31 cellular contexts compared by ENCODE assay signal in the genomic region with DNA sequence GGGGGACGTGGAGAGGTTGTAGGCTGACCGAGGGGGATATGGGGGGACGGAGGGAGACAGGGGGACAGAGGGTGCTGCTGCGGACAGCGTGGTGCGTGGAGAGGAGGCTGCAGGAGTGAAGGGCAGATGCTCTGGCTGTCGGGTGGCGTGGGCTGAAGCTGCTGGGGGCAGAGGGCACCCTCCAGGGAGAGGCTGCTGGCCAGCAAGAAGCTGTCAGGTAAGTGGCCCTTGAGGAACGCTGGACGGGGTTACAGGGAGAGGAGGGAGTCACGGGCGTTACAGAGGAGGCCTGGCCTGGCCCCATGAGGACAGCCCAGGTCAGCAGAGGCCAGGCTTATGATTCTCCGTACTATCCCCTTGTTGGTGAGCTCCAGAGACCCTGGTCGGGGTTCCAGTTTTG. TPM values are rescaled to one million over a fixed set of nuclear protein-coding genes. Genes with fewer than 3 reads are reported as not detected.
"Had no signal": no experiment of that assay in that cellular context is flagged by ENCODE, and none has a peak within 500 bp of the region (broad histone marks: within the 10 kb centered on the region; RNA-seq: fewer than 3 reads in every experiment).

No MANE protein-coding gene starts in this region.

- H3K27ac ChIP-seq: brain microvascular endothelial cell, coronary artery, dorsolateral prefrontal cortex, VCaP had no signal

- H3K4me1 Mint-ChIP-seq: activated B cell treated with CpG ODN at 0.5 μM for 24 hours; activated T-helper 17 cell treated with anti-CD3 and anti-CD28 coated beads, Interleukin-2, amount 50 U/mL, for 72 hours; central memory CD8-positive, alpha-beta T cell had no signal

- H3K36me3 Mint-ChIP-seq: activated naive CD8-positive, alpha-beta T cell had no signal

- H3K27ac Mint-ChIP-seq: activated B cell treated with CpG ODN at 0.5 μM for 24 hours; activated CD8-positive, alpha-beta T cell treated with anti-CD3 and anti-CD28 coated beads for 36 hours; activated naive CD8-positive, alpha-beta T cell; activated T-helper 17 cell treated with anti-CD3 and anti-CD28 coated beads, Interleukin-2, amount 50 U/mL, for 72 hours; dendritic cell treated with granulocyte-macrophage colony-stimulating factor and Interleukin-4, amounts not matched to agents 40 ng/mL and 50 ng/mL, for 4 days; endodermal cell had no signal

- H3K27me3 ChIP-seq: dorsolateral prefrontal cortex had no signal

- DNase-seq: activated B cell treated with CpG ODN at 0.5 μM for 24 hours; activated CD4-positive, alpha-beta T cell treated with anti-CD3 and anti-CD28 coated beads for 48 hours; activated CD4-positive, alpha-beta T cell treated with anti-CD3 and anti-CD28 coated beads, Interleukin-2, amount 50 U/mL, for 1 hour; activated CD4-positive, alpha-beta T cell treated with anti-CD3 and anti-CD28 coated beads, Interleukin-2, amount 50 U/mL, for 48 hours; activated CD8-positive, alpha-beta memory T cell treated with anti-CD3 and anti-CD28 coated beads for 24 hours; activated CD8-positive, alpha-beta T cell treated with anti-CD3 and anti-CD28 coated beads for 36 hours; activated effector memory CD4-positive, alpha-beta T cell treated with Interleukin-2 at 50 U/mL for 16 hours; activated gamma-delta T cell treated with Interleukin-2 at 50 U/mL for 16 hours; activated naive CD4-positive, alpha-beta T cell treated with anti-CD3 and anti-CD28 coated beads, Interleukin-2, amount 50 U/mL, for 16 hours; activated naive CD4-positive, alpha-beta T cell treated with Interleukin-2 at 50 U/mL for 16 hours; activated T-cell treated with anti-CD3 and anti-CD28 coated beads, Interleukin-2, amount 50 U/mL, for 4 hours; amniotic stem cell; anterior cingulate cortex; brain microvascular endothelial cell; dorsolateral prefrontal cortex; effector memory CD4-positive, alpha-beta T cell; endodermal cell; foreskin fibroblast; head of caudate nucleus; T-helper 2 cell had no signal

- H3K9me3 Mint-ChIP-seq: activated B cell treated with CpG ODN at 0.5 μM for 24 hours; activated CD8-positive, alpha-beta T cell treated with anti-CD3 and anti-CD28 coated beads for 36 hours; activated T-cell treated with anti-CD3 and anti-CD28 coated beads, Interleukin-2, amount 50 U/mL, for 4 hours; activated T-helper 17 cell treated with anti-CD3 and anti-CD28 coated beads, Interleukin-2, amount 50 U/mL, for 72 hours; central memory CD8-positive, alpha-beta T cell; dendritic cell treated with granulocyte-macrophage colony-stimulating factor and Interleukin-4, amounts not matched to agents 40 ng/mL and 50 ng/mL, for 4 days; endodermal cell had no signal

- H3K36me3 ChIP-seq: brain microvascular endothelial cell had no signal

- FAIRE-seq: astrocyte, bronchial epithelial cell, frontal cortex had no signal

- H3K4me3 ChIP-seq: coronary artery, dorsolateral prefrontal cortex had no signal

- H3K27me3 Mint-ChIP-seq: activated CD8-positive, alpha-beta T cell treated with anti-CD3 and anti-CD28 coated beads for 36 hours; activated naive CD8-positive, alpha-beta T cell had no signal

- H3K4me3 Mint-ChIP-seq: activated B cell treated with CpG ODN at 0.5 μM for 24 hours; activated CD8-positive, alpha-beta T cell treated with anti-CD3 and anti-CD28 coated beads for 36 hours; activated naive CD8-positive, alpha-beta T cell; activated T-cell treated with anti-CD3 and anti-CD28 coated beads, Interleukin-2, amount 50 U/mL, for 4 hours; activated T-helper 17 cell treated with anti-CD3 and anti-CD28 coated beads, Interleukin-2, amount 50 U/mL, for 72 hours; central memory CD8-positive, alpha-beta T cell; dendritic cell treated with granulocyte-macrophage colony-stimulating factor and Interleukin-4, amounts not matched to agents 40 ng/mL and 50 ng/mL, for 4 days; endodermal cell had no signal

- ATAC-seq: activated CD8-positive, alpha-beta T cell treated with anti-CD3 and anti-CD28 coated beads for 36 hours; activated T-cell treated with anti-CD3 and anti-CD28 coated beads, Interleukin-2, amount 50 U/mL, for 4 hours; activated T-helper 17 cell treated with anti-CD3 and anti-CD28 coated beads, Interleukin-2, amount 50 U/mL, for 72 hours; esophagus mucosa had no signal

RNA-seq across cellular contexts. Expression of gene GCK, which starts 38.7 kb away (rescaled TPM):
- total RNA-seq: astrocyte; esophagus mucosa; T-helper 1 cell treated with Interleukin-12 subunit alpha and Interleukin-12 subunit beta and Interleukin-4 antibody, amounts not matched to agents 30 ng/mL and 1 ng/mL, for 36 hours had no signal
